ENCODE assay signal across 1 cellular context in genomic region chr2:954687-955000, GRCh38.
TF ChIP-seq lines count a peak whose summit lies in the region.

No MANE protein-coding gene starts in this region.

TF ChIP-seq in K562, 482 proteins besides CTCF, POLR2A, EP300 and RAD21:
- TF ChIP-seq NFIC (IDR thresholded peaks at IDR 0.05), result peak; percentile 32
- no peak for TF ChIP-seq ZBTB1 (CRISPR knock-in tag; IDR thresholded peaks at IDR 0.05; ENCODE audit: borderline replicate concordance, low read depth)
TF ChIP-seq in K562: peak in this region for 1.
